ENCODE assay signal across 23 cellular contexts in genomic region chr5:167701103-167701502, GRCh38.
DNase-seq lines count a peak whose midpoint lies in the region; ATAC-seq, FAIRE-seq and TF ChIP-seq lines count a peak whose summit lies in the region.
"Had no signal": no experiment of that assay in that cellular context is flagged by ENCODE, and none has a peak within 500 bp of the region (broad histone marks: within the 10 kb centered on the region; RNA-seq: fewer than 3 reads in every experiment).

No MANE protein-coding gene starts in this region.

- FAIRE-seq in A549 (lab: Jason Lieb, UNC) (peak; percentile 49), HTR-8/SVneo (lab: Jason Lieb, UNC) (peak; percentile 28)
- FAIRE-seq: HepG2 had no signal

- no peak overlapping the region for H3K4me2 ChIP-seq in A549

- TF ChIP-seq CTCF in A549 (IDR thresholded peaks at IDR 0.05) (no peak), RWPE2 (IDR thresholded peaks at IDR 0.05; ENCODE audit: poor library complexity, severe bottlenecking) (no peak), mesothelial cell of epicardium (IDR thresholded peaks at IDR 0.05; ENCODE audit: unreplicated experiment) (no peak)

- ATAC-seq in A549, result no peak
- ATAC-seq in RWPE2 (ENCODE audit: low read depth), result no peak
- ATAC-seq: HepG2 had no signal

- no peak overlapping the region for H3K27ac Mint-ChIP-seq in mesothelial cell of epicardium
- H3K27ac Mint-ChIP-seq: CD8-positive, alpha-beta memory T cell had no signal

- H3K9me3 ChIP-seq in A549 (no peaks in the 10 kb centered on the region), RWPE2 (ENCODE audit: severe bottlenecking) (no peaks in the 10 kb centered on the region), MG63 (no peaks in the 10 kb centered on the region)

- peaks cover 8% of the 10 kb centered on the region for H3K9me3 Mint-ChIP-seq in mesothelial cell of epicardium

- H3K36me3 ChIP-seq in RWPE2 (ENCODE audit: low read depth) (no peaks in the 10 kb centered on the region), MG63 (peaks cover 3% of the 10 kb centered on the region; the same call in 1 of the 2 replicates)

- WGBS in A549 (ENCODE audit: missing lambda C conversion rate), result 87% methylated on average over 2 of the region's 2 CpGs

- H3K4me1 ChIP-seq in A549 (peaks cover 34% of the 10 kb centered on the region), RWPE2 (ENCODE audit: insufficient read depth, poor library complexity, severe bottlenecking) (peaks cover 33% of the 10 kb centered on the region)

- no peak for TF ChIP-seq EP300 in A549 (IDR thresholded peaks at IDR 0.05)

- no peak for TF ChIP-seq RAD21 in A549 (conservative IDR thresholded peaks at IDR 0.05 in 1 of 2, IDR thresholded peaks at IDR 0.05 in 1 of 2)

- DNase-seq in A549 (ENCODE audit: low read depth in 1 of 2, low spot score in 1 of 2) (no peak), HTR-8/SVneo (ENCODE audit: insufficient read length, low spot score) (no peak), RWPE2 (ENCODE audit: low spot score) (no peak), epithelial cell of prostate (ENCODE audit: low read depth, low spot score) (no peak), MG63 (no peak), NCI-H774 (lab: John Stamatoyannopoulos, UW) (no peak), mesothelial cell of epicardium (ENCODE audit: low spot score in 2 of 2, unreplicated experiment in 2 of 2) (no peak)
- DNase-seq in NK-92 treated with Interleukin-12 subunit alpha and Interleukin-12 subunit beta, amount 100 ng/mL, for 24 hours (lab: John Stamatoyannopoulos, UW), result no peak
- DNase-seq: 8988T; AML-193; Calu3; CD8-positive, alpha-beta memory T cell; DMS153; H7; KBM-7; NCI-H1105 treated with DMSO at 0.1 percent for 48 hours; NCI-H1694; NCI-H2081; NCI-H2171; NCI-H345; NCI-H524 had no signal

- H3K27me3 Mint-ChIP-seq in mesothelial cell of epicardium (ENCODE audit: low read depth), result no peaks in the 10 kb centered on the region

- H3K27ac ChIP-seq in A549 (peak overlapping the region; percentile 86 to 92; a peak in 5 of 6 replicates), RWPE2 (ENCODE audit: poor library complexity, severe bottlenecking) (peak overlapping the region; percentile 100), epithelial cell of prostate (peak overlapping the region; percentile 100)
- H3K27ac ChIP-seq: C4-2B had no signal

- peaks cover 2% of the 10 kb centered on the region for H3K36me3 Mint-ChIP-seq in mesothelial cell of epicardium
- H3K36me3 Mint-ChIP-seq: CD8-positive, alpha-beta memory T cell had no signal

- H3K4me3 ChIP-seq in A549 (no peak overlapping the region), RWPE2 (ENCODE audit: severe bottlenecking) (no peak overlapping the region), MG63 (no peak overlapping the region)

- no peak overlapping the region for H3K4me3 Mint-ChIP-seq in mesothelial cell of epicardium
- H3K4me3 Mint-ChIP-seq: CD8-positive, alpha-beta memory T cell had no signal

- H3K27me3 ChIP-seq in RWPE2 (ENCODE audit: insufficient read depth, poor library complexity, severe bottlenecking) (no peaks in the 10 kb centered on the region), MG63 (no peaks in the 10 kb centered on the region)

- POLR2A ChIA-PET in A549 (lab: Yijun Ruan, JAX), result interaction anchor here (0.5 to 0.6 kb wide), 2 partner anchors 11 to 44 kb away, joined by 3 to 4 read pairs; no protein-coding TSS in a partner anchor

- CTCF ChIA-PET in A549 (lab: Yijun Ruan, JAX), result interaction anchor here (1.3 to 1.8 kb wide), 2 partner anchors 21 to 22 kb away, joined by 4 to 5 read pairs; no protein-coding TSS in a partner anchor

- H3K4me1 Mint-ChIP-seq in mesothelial cell of epicardium, result peaks cover 44% of the 10 kb centered on the region
- H3K4me1 Mint-ChIP-seq: CD8-positive, alpha-beta memory T cell had no signal

- no peak for TF ChIP-seq POLR2A in A549 (IDR thresholded peaks at IDR 0.05; ENCODE audit: low read length)

TF ChIP-seq in A549, 52 proteins besides CTCF, POLR2A, EP300 and RAD21:
- no peak for TF ChIP-seq HOXB5 (CRISPR knock-in tag; IDR thresholded peaks at IDR 0.05)
- peak; percentile 64 for TF ChIP-seq MAFK (IDR thresholded peaks at IDR 0.05; ENCODE audit: partially characterized antibody)
